8 cellular contexts compared by ENCODE assay signal in the genomic region with DNA sequence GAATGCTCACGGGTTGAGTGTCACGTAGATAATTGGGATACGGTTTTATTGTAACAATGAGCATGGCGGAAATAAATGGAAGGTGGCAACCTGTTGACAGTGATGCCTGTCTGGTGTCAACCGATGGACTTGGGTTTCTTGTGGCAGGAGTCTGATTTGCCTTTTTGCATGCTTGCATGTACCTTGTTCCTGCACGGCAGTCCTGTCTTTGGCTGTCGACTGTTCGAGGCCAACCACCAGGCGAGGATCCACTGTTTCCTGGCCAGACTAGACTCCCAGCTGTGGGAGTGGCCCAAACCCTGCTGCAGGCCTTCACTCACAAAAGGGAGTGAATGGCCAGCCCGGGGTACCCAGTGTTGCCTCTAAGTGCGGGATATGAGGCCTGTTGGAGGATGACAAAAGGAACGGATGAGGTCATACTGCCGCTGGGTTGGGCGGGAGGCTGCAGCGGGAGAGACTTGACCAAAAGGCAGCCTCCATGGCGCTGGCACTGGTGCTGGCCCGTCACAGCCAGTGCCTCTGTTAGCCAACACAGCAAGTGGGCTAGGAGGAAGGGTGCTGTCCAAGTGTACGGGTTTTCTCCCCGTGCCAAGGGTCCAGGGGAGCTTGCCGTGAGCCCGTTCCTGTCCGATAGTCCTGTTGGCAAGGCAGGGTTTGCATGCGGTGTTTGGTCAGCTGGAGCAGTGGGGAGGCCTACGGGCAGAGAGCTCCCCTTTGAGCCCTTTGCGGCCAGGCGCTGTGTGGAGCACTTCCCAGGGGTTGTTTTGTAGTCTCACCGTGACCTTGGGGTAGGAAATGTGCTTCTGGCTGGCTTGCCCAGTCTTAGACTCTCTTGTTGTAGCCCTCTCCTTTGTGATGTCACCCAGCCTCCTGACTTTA. TPM values are rescaled to one million over a fixed set of nuclear protein-coding genes. Genes with fewer than 3 reads are reported as not detected.
DNase-seq lines count a peak whose midpoint lies in the region; TF ChIP-seq lines count a peak whose summit lies in the region.

No MANE protein-coding gene starts in this region.

- POLR2A ChIA-PET in RWPE1 (lab: Yijun Ruan, JAX; ENCODE audit: low non-redundant PET), result no interaction called here

- intact Hi-C loops in lower leg skin (cut with DNase I; ENCODE audit: low total_unique reads), result no loop called here

- TF ChIP-seq CTCF in BE2C (IDR thresholded peaks at IDR 0.05; ENCODE audit: low read depth, low read length) (no peak), RWPE1 (conservative IDR thresholded peaks at IDR 0.05; ENCODE audit: low read depth) (no peak), lower leg skin (IDR thresholded peaks at IDR 0.05) (no peak), suprapubic skin (IDR thresholded peaks at IDR 0.05) (no peak)

- TF ChIP-seq EP300 in suprapubic skin (IDR thresholded peaks at IDR 0.05), result no peak

- H3K9me3 ChIP-seq in BE2C (no peaks in the 10 kb centered on the region), suprapubic skin (no peaks in the 10 kb centered on the region)

- H3K27me3 ChIP-seq in BE2C (no peaks in the 10 kb centered on the region), suprapubic skin (no peaks in the 10 kb centered on the region)

- H3K4me3 ChIP-seq in BE2C (ENCODE audit: low read depth, low read length) (peak overlapping the region; percentile 97), lower leg skin (ENCODE audit: low read depth, poor library complexity, severe bottlenecking) (peak overlapping the region; percentile 79), suprapubic skin (peak overlapping the region; percentile 81)

- TF ChIP-seq POLR2A in lower leg skin (IDR thresholded peaks at IDR 0.05), result no peak
- no peak for TF ChIP-seq POLR2A in suprapubic skin (IDR thresholded peaks at IDR 0.05)

- H3K36me3 ChIP-seq in BE2C (peaks cover 19% of the 10 kb centered on the region), suprapubic skin (peaks cover 6% of the 10 kb centered on the region)

- 12 to 19% methylated on average over 25 to 27 of the region's 27 CpGs for WGBS in lower leg skin, 2 donors
- 12% methylated on average over 23 of the region's 27 CpGs for WGBS in suprapubic skin

- CTCF ChIA-PET in RWPE1 (lab: Yijun Ruan, JAX), result interaction anchor here (0.6 to 0.8 kb wide), 2 partner anchors 110 to 149 kb away, joined by 3 to 7 read pairs; no protein-coding TSS in a partner anchor

- peak overlapping the region; percentile 95 for H3K27ac ChIP-seq in RWPE1
- peak overlapping the region; percentile 97 for H3K27ac ChIP-seq in suprapubic skin

- H3K4me1 ChIP-seq in BE2C (peaks cover 8% of the 10 kb centered on the region), suprapubic skin (peaks cover 48% of the 10 kb centered on the region)

- peak; percentile 60 for DNase-seq in BE2C
- peak; percentile 16 for DNase-seq in H4 (ENCODE audit: low spot score)
- peak; percentile 27 for DNase-seq in RWPE1 (ENCODE audit: low spot score)
- DNase-seq in dedifferentiated amniotic fluid mesenchymal stem cell (ENCODE audit: extremely low spot score), result peak; percentile 41
- peak in 1 of 2 donors; percentile 88 for DNase-seq in lower leg skin (ENCODE audit: low spot score in 2 of 2)
- no peak for DNase-seq in suprapubic skin (ENCODE audit: low spot score in 2 of 2)
- DNase-seq in D341Med (ENCODE audit: low spot score), result no peak
- DNase-seq in activated CD4-positive, CD25-positive, alpha-beta regulatory T cell treated with anti-CD3 and anti-CD28 coated beads, Interleukin-2, amount 50 U/mL, for 72 hours, result no peak

RNA-seq across cellular contexts. Expression of gene DGCR8, which starts 1.0 kb away (rescaled TPM):
- 59.5 TPM for polyA plus RNA-seq in BE2C (2012; ENCODE audit: insufficient read depth, insufficient read length, low read depth)
- 9.2 and 11.4 TPM in 2 replicates for total RNA-seq in H4 (2014; rRNA removed; shearing (Covaris generic))
- total RNA-seq in lower leg skin (10 to 100 TPM; 14.8 to 28.2 (median 21.8) TPM), suprapubic skin (10 to 100 TPM; 22.4 to 69.1 (median 38.0) TPM)

RNA-seq across cellular contexts. Expression of gene RANBP1, which starts 34.9 kb away (rescaled TPM):
- polyA plus RNA-seq in BE2C (2012; ENCODE audit: insufficient read depth, insufficient read length, low read depth), result 518 TPM
- 623 and 731 TPM in 2 replicates for total RNA-seq in H4 (2014; rRNA removed; shearing (Covaris generic))
- total RNA-seq in lower leg skin (100 to 1,000 TPM; 104 to 159 (median 119) TPM), suprapubic skin (100 to 1,000 TPM; 107 to 150 (median 119) TPM)

RNA-seq across cellular contexts. Expression of gene TRMT2A, which starts 36.0 kb away (rescaled TPM):
- polyA plus RNA-seq in BE2C (2012; ENCODE audit: insufficient read depth, insufficient read length, low read depth), result 221 TPM
- total RNA-seq in H4 (2014; rRNA removed; shearing (Covaris generic)), result 12.2 and 16.6 TPM in 2 replicates
- total RNA-seq in lower leg skin, result 10 to 100 TPM; 41.6 to 97.5 (median 52.8) TPM
- 10 to 100 TPM; 52.0 to 98.6 (median 55.7) TPM for total RNA-seq in suprapubic skin

RNA-seq across cellular contexts. Expression of gene ZDHHC8, which starts 50.6 kb away (rescaled TPM):
- 189 TPM for polyA plus RNA-seq in BE2C (2012; ENCODE audit: insufficient read depth, insufficient read length, low read depth)
- 4.3 and 6.9 TPM in 2 replicates for total RNA-seq in H4 (2014; rRNA removed; shearing (Covaris generic))
- total RNA-seq in lower leg skin (10 to 100 TPM; 17.8 to 30.0 (median 26.1) TPM), suprapubic skin (10 to 100 TPM; 26.0 to 64.2 (median 34.9) TPM)

Comparison
In these comparisons a context has a peak if more than half of its experiments do, and no peak if none do; other contexts are left out.
1. DNase-seq: peak in BE2C (single experiment), H4 (single experiment), RWPE1 (single experiment) and dedifferentiated amniotic fluid mesenchymal stem cell (single experiment); none in suprapubic skin (0 of 2), D341Med (single experiment) and activated CD4-positive, CD25-positive, alpha-beta regulatory T cell treated with anti-CD3 and anti-CD28 coated beads, Interleukin-2, amount 50 U/mL, for 72 hours (single experiment).
2. Peak in every context shown above with its lines, with median percentiles within 50 percentile points of each other: H3K4me3 ChIP-seq.